Comparison of ENCODE assay signal across 1 cellular context in genomic region chr16:20849587-20850390, GRCh38.
TF ChIP-seq lines count a peak whose summit lies in the region.

No MANE protein-coding gene starts in this region.

TF ChIP-seq in HCT116, 20 proteins besides CTCF, POLR2A, EP300 and RAD21 (continued from another document):
- TF ChIP-seq TCF7L2 (IDR thresholded peaks at IDR 0.05; ENCODE audit: borderline replicate concordance, extremely low read depth, insufficient read depth, insufficient read length) (no peak), ELF1 (IDR thresholded peaks at IDR 0.05; ENCODE audit: borderline replicate concordance, low read depth) (no peak), CEBPB (IDR thresholded peaks at IDR 0.05; ENCODE audit: low read depth) (0 out of 2 replicates have a peak, but pooled peaks have one; percentile 34), SRF (IDR thresholded peaks at IDR 0.05; ENCODE audit: low read depth) (peak; percentile 27; the same call in 1 of the 2 replicates), EZH2phosphoT487 (IDR thresholded peaks at IDR 0.05; ENCODE audit: borderline replicate concordance) (no peak), CBX3 (IDR thresholded peaks at IDR 0.05; ENCODE audit: low read depth) (0 out of 2 replicates have a peak, but pooled peaks have one; percentile 20), EZH2 (IDR thresholded peaks at IDR 0.05) (no peak), SIN3A (IDR thresholded peaks at IDR 0.05; ENCODE audit: low read depth) (no peak), JUND (IDR thresholded peaks at IDR 0.05) (no peak), ATF3 (IDR thresholded peaks at IDR 0.05) (no peak)
- TF ChIP-seq, protein P1, sequence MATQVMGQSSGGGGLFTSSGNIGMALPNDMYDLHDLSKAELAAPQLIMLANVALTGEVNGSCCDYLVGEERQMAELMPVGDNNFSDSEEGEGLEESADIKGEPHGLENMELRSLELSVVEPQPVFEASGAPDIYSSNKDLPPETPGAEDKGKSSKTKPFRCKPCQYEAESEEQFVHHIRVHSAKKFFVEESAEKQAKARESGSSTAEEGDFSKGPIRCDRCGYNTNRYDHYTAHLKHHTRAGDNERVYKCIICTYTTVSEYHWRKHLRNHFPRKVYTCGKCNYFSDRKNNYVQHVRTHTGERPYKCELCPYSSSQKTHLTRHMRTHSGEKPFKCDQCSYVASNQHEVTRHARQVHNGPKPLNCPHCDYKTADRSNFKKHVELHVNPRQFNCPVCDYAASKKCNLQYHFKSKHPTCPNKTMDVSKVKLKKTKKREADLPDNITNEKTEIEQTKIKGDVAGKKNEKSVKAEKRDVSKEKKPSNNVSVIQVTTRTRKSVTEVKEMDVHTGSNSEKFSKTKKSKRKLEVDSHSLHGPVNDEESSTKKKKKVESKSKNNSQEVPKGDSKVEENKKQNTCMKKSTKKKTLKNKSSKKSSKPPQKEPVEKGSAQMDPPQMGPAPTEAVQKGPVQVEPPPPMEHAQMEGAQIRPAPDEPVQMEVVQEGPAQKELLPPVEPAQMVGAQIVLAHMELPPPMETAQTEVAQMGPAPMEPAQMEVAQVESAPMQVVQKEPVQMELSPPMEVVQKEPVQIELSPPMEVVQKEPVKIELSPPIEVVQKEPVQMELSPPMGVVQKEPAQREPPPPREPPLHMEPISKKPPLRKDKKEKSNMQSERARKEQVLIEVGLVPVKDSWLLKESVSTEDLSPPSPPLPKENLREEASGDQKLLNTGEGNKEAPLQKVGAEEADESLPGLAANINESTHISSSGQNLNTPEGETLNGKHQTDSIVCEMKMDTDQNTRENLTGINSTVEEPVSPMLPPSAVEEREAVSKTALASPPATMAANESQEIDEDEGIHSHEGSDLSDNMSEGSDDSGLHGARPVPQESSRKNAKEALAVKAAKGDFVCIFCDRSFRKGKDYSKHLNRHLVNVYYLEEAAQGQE (IDR thresholded peaks at IDR 0.05; ENCODE audit: low read depth) = no peak
